13 cellular contexts compared by ENCODE assay signal in genomic region chr14:83779266-83779665, GRCh38.
DNase-seq lines count a peak whose midpoint lies in the region; TF ChIP-seq lines count a peak whose summit lies in the region.
"Had no signal": no experiment of that assay in that cellular context is flagged by ENCODE, and none has a peak within 500 bp of the region (broad histone marks: within the 10 kb centered on the region; RNA-seq: fewer than 3 reads in every experiment).

No MANE protein-coding gene starts in this region.

- TF ChIP-seq POLR2A in stomach (IDR thresholded peaks at IDR 0.05), result no peak

- no peak for TF ChIP-seq CTCF in HFF-Myc (IDR thresholded peaks at IDR 0.05; ENCODE audit: low read depth, low read length, missing control alignments)
- TF ChIP-seq CTCF in stomach (IDR thresholded peaks at IDR 0.05), result no peak

- H3K4me3 ChIP-seq in HFF-Myc (replicated peaks; ENCODE audit: low read depth, low read length), result no peak overlapping the region
- H3K4me3 ChIP-seq in stomach, result no peak overlapping the region
- H3K4me3 ChIP-seq: lower lobe of right lung had no signal

- H3K27me3 ChIP-seq in stomach, result no peaks in the 10 kb centered on the region

- H3K4me1 ChIP-seq in stomach, result no peaks in the 10 kb centered on the region
- H3K4me1 ChIP-seq: lower lobe of right lung had no signal

- intact Hi-C loops in stomach (cut with DNase I; ENCODE audit: low total_unique reads), result no loop called here

- no peaks in the 10 kb centered on the region for H3K36me3 ChIP-seq in stomach
- H3K36me3 ChIP-seq: lower lobe of right lung had no signal

- TF ChIP-seq EP300 in stomach (IDR thresholded peaks at IDR 0.05), result no peak

- no peak overlapping the region for H3K27ac ChIP-seq in stomach
- H3K27ac ChIP-seq: lower lobe of right lung had no signal

- H3K9me3 ChIP-seq in stomach, result no peaks in the 10 kb centered on the region
- H3K9me3 ChIP-seq: lower lobe of right lung had no signal

- WGBS in stomach, 5 donors, result 50 to 69% (median 53%) methylated on average over 2 of the region's 2 CpGs

- DNase-seq in HFF-Myc (ENCODE audit: extremely low read depth, low read depth), result peak; percentile 69
- DNase-seq in SW 1271 (lab: John Stamatoyannopoulos, UW), result peak; percentile 8 to 69
- DNase-seq in fibroblast of peridontal ligament (ENCODE audit: extremely low read depth), result peak; percentile 28
- peak; percentile 1 for DNase-seq in stromal cell of bone marrow (ENCODE audit: low read depth)
- DNase-seq in NCI-H1417 (lab: John Stamatoyannopoulos, UW), result no peak
- DNase-seq in NCI-H82 treated with DMSO at 0.1 percent for 48 hours (lab: John Stamatoyannopoulos, UW; ENCODE audit: unreplicated experiment), result no peak
- no peak for DNase-seq in stomach
- no peak for DNase-seq in NCI-H2107 treated with DMSO at 0.1 percent for 48 hours (lab: John Stamatoyannopoulos, UW; ENCODE audit: unreplicated experiment)
- DNase-seq: activated CD4-positive, CD25-positive, alpha-beta regulatory T cell; CD8-positive, alpha-beta T cell; lower lobe of right lung; NCI-H1417 treated with DMSO at 0.1 percent for 48 hours; right cardiac atrium had no signal

Comparison
In these comparisons a context has a peak if more than half of its experiments do, and no peak if none do; other contexts are left out.
1. DNase-seq: peak in HFF-Myc (single experiment), SW 1271 (2 of 2), fibroblast of peridontal ligament (single experiment) and stromal cell of bone marrow (single experiment); none in NCI-H1417 (0 of 3), NCI-H82 treated with DMSO at 0.1 percent for 48 hours (single experiment), stomach (single experiment) and NCI-H2107 treated with DMSO at 0.1 percent for 48 hours (single experiment).